Comparison of ENCODE assay signal across 15 cellular contexts in the genomic region with DNA sequence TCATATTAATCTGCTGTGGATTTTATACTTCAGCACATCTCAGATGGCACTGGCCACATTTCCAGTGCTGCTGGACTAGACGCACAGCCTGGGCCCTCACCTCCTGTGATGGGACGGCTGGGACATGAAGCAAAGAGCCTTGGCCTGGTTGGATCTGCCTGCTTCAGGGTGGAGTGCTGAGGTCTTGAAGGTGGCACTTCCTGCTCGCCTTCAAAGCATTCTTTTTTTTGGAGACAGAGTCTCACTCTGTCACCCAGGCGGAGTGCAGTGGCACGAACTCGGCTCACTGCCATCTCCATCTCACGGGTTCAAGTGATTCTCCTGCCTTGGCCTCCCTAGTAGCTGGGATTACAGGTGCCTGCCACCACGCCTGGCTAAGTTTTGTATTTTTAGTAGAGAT.
A peak's percentile ranks its signal among the peaks of the same experiment; 100 is the strongest.
DNase-seq lines count a peak whose midpoint lies in the region; ATAC-seq, FAIRE-seq and TF ChIP-seq lines count a peak whose summit lies in the region.
"Had no signal": no experiment of that assay in that cellular context is flagged by ENCODE, and none has a peak within 500 bp of the region (broad histone marks: within the 10 kb centered on the region; RNA-seq: fewer than 3 reads in every experiment).

No MANE protein-coding gene starts in this region.

- no peaks in the 10 kb centered on the region for H3K36me3 ChIP-seq in CD4-positive, alpha-beta memory T cell (ENCODE audit: insufficient read depth, low read length)
- H3K36me3 ChIP-seq in KOPT-K1 (ENCODE audit: insufficient read depth, low read length) (no peaks in the 10 kb centered on the region; the same call in 1 of the 2 replicates), vagina (no peaks in the 10 kb centered on the region)
- no peaks in the 10 kb centered on the region for H3K36me3 ChIP-seq in naive thymus-derived CD4-positive, alpha-beta T cell (ENCODE audit: control insufficient read depth in 2 of 3, insufficient read depth in 3 of 3, low read length in 3 of 3)
- H3K36me3 ChIP-seq: HAP-1, right atrium auricular region had no signal

- peaks cover 70 to 100% (median 90%) of the 10 kb centered on the region in 4 donors for H3K4me1 Mint-ChIP-seq in CD4-positive, alpha-beta memory T cell
- H3K4me1 Mint-ChIP-seq in activated naive CD4-positive, alpha-beta T cell treated with anti-CD3 and anti-CD28 coated beads, Interleukin-2, amount 10 ng/mL, durations not matched to agents 7 days and 5 days = peaks cover 82% of the 10 kb centered on the region
- H3K4me1 Mint-ChIP-seq in naive thymus-derived CD4-positive, alpha-beta T cell = peaks cover 52 to 97% (median 84%) of the 10 kb centered on the region in 7 donors
- H3K4me1 Mint-ChIP-seq in progenitor cell of endocrine pancreas (ENCODE audit: low read depth) = peaks cover 16% of the 10 kb centered on the region

- peak overlapping the region in 1 of 2 donors; percentile 26 for H3K4me3 ChIP-seq in CD4-positive, alpha-beta memory T cell (ENCODE audit: low read length in 2 of 2)
- H3K4me3 ChIP-seq in naive thymus-derived CD4-positive, alpha-beta T cell (ENCODE audit: low read length) = peak overlapping the region; percentile 40
- H3K4me3 ChIP-seq in vagina = no peak overlapping the region
- H3K4me3 ChIP-seq: HAP-1, right atrium auricular region had no signal

- no peak for ATAC-seq in naive thymus-derived CD4-positive, alpha-beta T cell
- ATAC-seq in GM21381 (IDR thresholded peaks at IDR 0.05; ENCODE audit: unreplicated experiment) = no peak
- ATAC-seq: left lobe of liver had no signal

- CTCF ChIA-PET in CD4-positive, alpha-beta memory T cell (lab: Charles Lee; ENCODE audit: partially characterized antibody) = interaction anchor here (1.6 to 7.6 kb wide), 3 partner anchors 12 to 77 kb away, joined by 8 to 75 read pairs (median 8); no protein-coding TSS in a partner anchor
- CTCF ChIA-PET in activated naive CD4-positive, alpha-beta T cell treated with anti-CD3 and anti-CD28 coated beads, Interleukin-2, amount 10 ng/mL, durations not matched to agents 7 days and 5 days (lab: Charles Lee) = interaction anchor here (1.0 to 2.7 kb wide), 5 partner anchors 11 to 73 kb away, joined by 3 to 13 read pairs (median 4); a partner anchor contains a TSS
- CTCF ChIA-PET in naive thymus-derived CD4-positive, alpha-beta T cell (lab: Charles Lee) = interaction anchor here (0.9 to 2.0 kb wide), 4 partner anchors 10 to 76 kb away, joined by 3 to 4 read pairs (median 3); no protein-coding TSS in a partner anchor

- H3K9me3 Mint-ChIP-seq in CD4-positive, alpha-beta memory T cell = no peaks in the 10 kb centered on the region
- H3K9me3 Mint-ChIP-seq in activated naive CD4-positive, alpha-beta T cell treated with anti-CD3 and anti-CD28 coated beads, Interleukin-2, amount 10 ng/mL, durations not matched to agents 7 days and 5 days = no peaks in the 10 kb centered on the region
- no peaks in the 10 kb centered on the region for H3K9me3 Mint-ChIP-seq in naive thymus-derived CD4-positive, alpha-beta T cell
- peaks cover 14% of the 10 kb centered on the region for H3K9me3 Mint-ChIP-seq in progenitor cell of endocrine pancreas (ENCODE audit: low read depth)

- peak; percentile 64 to 74 (median 67) for DNase-seq in CD4-positive, alpha-beta memory T cell
- peak; percentile 56 for DNase-seq in activated naive CD4-positive, alpha-beta T cell treated with anti-CD3 and anti-CD28 coated beads, Interleukin-2, amount 10 ng/mL, durations not matched to agents 7 days and 5 days
- DNase-seq in naive thymus-derived CD4-positive, alpha-beta T cell = peak in 6 of 9 donors; percentile 29 to 48 (median 36)
- DNase-seq in progenitor cell of endocrine pancreas (ENCODE audit: low spot score, unreplicated experiment) = no peak
- no peak for DNase-seq in vagina (ENCODE audit: extremely low spot score in 2 of 2)
- no peak for DNase-seq in RCC 7860 (ENCODE audit: low spot score)
- DNase-seq: erythroblast; GDM1; SK-N-SH; stimulated activated CD4-positive, alpha-beta T cell treated with anti-CD3 and anti-CD28 coated beads, Interleukin-4, amount 100 ng/mL, for 4 hours had no signal

- TF ChIP-seq CTCF in progenitor cell of endocrine pancreas (IDR thresholded peaks at IDR 0.05; ENCODE audit: unreplicated experiment) (no peak), vagina (IDR thresholded peaks at IDR 0.05) (no peak)

- peaks cover 96% of the 10 kb centered on the region for H3K4me1 ChIP-seq in CD4-positive, alpha-beta memory T cell (ENCODE audit: insufficient read depth, low read length)
- peaks cover 60 to 75% of the 10 kb centered on the region in 2 donors for H3K4me1 ChIP-seq in naive thymus-derived CD4-positive, alpha-beta T cell (ENCODE audit: control insufficient read depth in 2 of 2, insufficient read depth in 2 of 2, low read length in 2 of 2)
- peaks cover 52% of the 10 kb centered on the region for H3K4me1 ChIP-seq in vagina

- H3K27me3 ChIP-seq in CD4-positive, alpha-beta memory T cell (ENCODE audit: insufficient read depth, low read length) = no peaks in the 10 kb centered on the region
- H3K27me3 ChIP-seq in naive thymus-derived CD4-positive, alpha-beta T cell (ENCODE audit: control insufficient read depth in 2 of 2, insufficient read depth in 2 of 2, low read length in 2 of 2) = no peaks in the 10 kb centered on the region
- no peaks in the 10 kb centered on the region for H3K27me3 ChIP-seq in vagina
- H3K27me3 ChIP-seq: right atrium auricular region had no signal

- peak overlapping the region; percentile 89 for H3K27ac ChIP-seq in CD4-positive, alpha-beta memory T cell (ENCODE audit: low read depth, low read length)
- H3K27ac ChIP-seq in KOPT-K1 (ENCODE audit: low read depth, low read length, poor library complexity, severe bottlenecking) (peak overlapping the region; percentile 97), vagina (no peak overlapping the region)
- no peak overlapping the region for H3K27ac ChIP-seq in naive thymus-derived CD4-positive, alpha-beta T cell (ENCODE audit: low read depth, low read length)

- H3K4me3 Mint-ChIP-seq in CD4-positive, alpha-beta memory T cell = peak overlapping the region; percentile 72 to 91 (median 86)
- no peak overlapping the region for H3K4me3 Mint-ChIP-seq in activated naive CD4-positive, alpha-beta T cell treated with anti-CD3 and anti-CD28 coated beads, Interleukin-2, amount 10 ng/mL, durations not matched to agents 7 days and 5 days
- peak overlapping the region; percentile 10 to 78 (median 70) for H3K4me3 Mint-ChIP-seq in naive thymus-derived CD4-positive, alpha-beta T cell
- H3K4me3 Mint-ChIP-seq in progenitor cell of endocrine pancreas (ENCODE audit: low read depth) = no peak overlapping the region

- intact Hi-C loops in CD4-positive, alpha-beta memory T cell (cut with micrococcal nuclease) = loop anchor here (5.0 kb wide), 1 partner anchor 74 kb away; no protein-coding TSS in a partner anchor
- intact Hi-C loops in naive thymus-derived CD4-positive, alpha-beta T cell (cut with micrococcal nuclease) = loop anchor here (5.0 to 10.0 kb wide), 3 partner anchors 36 to 272 kb away; a partner anchor contains a TSS
- intact Hi-C loops in vagina (cut with DNase I) = no loop called here

- H3K36me3 Mint-ChIP-seq in CD4-positive, alpha-beta memory T cell = peaks cover 5 to 14% of the 10 kb centered on the region in 2 donors
- peaks cover 21% of the 10 kb centered on the region for H3K36me3 Mint-ChIP-seq in activated naive CD4-positive, alpha-beta T cell treated with anti-CD3 and anti-CD28 coated beads, Interleukin-2, amount 10 ng/mL, durations not matched to agents 7 days and 5 days
- H3K36me3 Mint-ChIP-seq in naive thymus-derived CD4-positive, alpha-beta T cell = peaks cover 0 to 28% (median 0%) of the 10 kb centered on the region in 5 donors
- peaks cover 11% of the 10 kb centered on the region for H3K36me3 Mint-ChIP-seq in progenitor cell of endocrine pancreas (ENCODE audit: insufficient read depth)

- H3K27ac Mint-ChIP-seq in CD4-positive, alpha-beta memory T cell = peak overlapping the region; percentile 94 to 100 (median 99)
- peak overlapping the region; percentile 100 for H3K27ac Mint-ChIP-seq in activated naive CD4-positive, alpha-beta T cell treated with anti-CD3 and anti-CD28 coated beads, Interleukin-2, amount 10 ng/mL, durations not matched to agents 7 days and 5 days
- peak overlapping the region; percentile 38 to 98 (median 85) for H3K27ac Mint-ChIP-seq in naive thymus-derived CD4-positive, alpha-beta T cell
- H3K27ac Mint-ChIP-seq in progenitor cell of endocrine pancreas = no peak overlapping the region

- no peaks in the 10 kb centered on the region for H3K9me3 ChIP-seq in CD4-positive, alpha-beta memory T cell (ENCODE audit: control insufficient read depth in 1 of 2, low read length in 2 of 2)
- peaks cover 3% of the 10 kb centered on the region for H3K9me3 ChIP-seq in KOPT-K1 (ENCODE audit: insufficient read depth, low read length, poor library complexity, severe bottlenecking)
- no peaks in the 10 kb centered on the region for H3K9me3 ChIP-seq in naive thymus-derived CD4-positive, alpha-beta T cell (ENCODE audit: control insufficient read depth in 2 of 3, low read length in 3 of 3)
- no peaks in the 10 kb centered on the region for H3K9me3 ChIP-seq in vagina
- H3K9me3 ChIP-seq: HAP-1, right atrium auricular region, SK-N-SH had no signal

- FAIRE-seq in RCC 7860 (lab: Jason Lieb, UNC) = no peak

- TF ChIP-seq POLR2A in vagina (IDR thresholded peaks at IDR 0.05) = no peak

- POLR2A ChIA-PET in CD4-positive, alpha-beta memory T cell (lab: Charles Lee; ENCODE audit: partially characterized antibody) = interaction anchor here (1.0 to 21.5 kb wide), 10 partner anchors 10 to 128 kb away, joined by 3 to 692 read pairs (median 16); a partner anchor contains a TSS
- POLR2A ChIA-PET in naive thymus-derived CD4-positive, alpha-beta T cell (lab: Charles Lee) = interaction anchor here (0.9 to 1.6 kb wide), 4 partner anchors 11 to 76 kb away, joined by 3 to 6 read pairs (median 4); no protein-coding TSS in a partner anchor

- H3K27me3 Mint-ChIP-seq in CD4-positive, alpha-beta memory T cell = no peaks in the 10 kb centered on the region
- H3K27me3 Mint-ChIP-seq in activated naive CD4-positive, alpha-beta T cell treated with anti-CD3 and anti-CD28 coated beads, Interleukin-2, amount 10 ng/mL, durations not matched to agents 7 days and 5 days = no peaks in the 10 kb centered on the region
- no peaks in the 10 kb centered on the region for H3K27me3 Mint-ChIP-seq in naive thymus-derived CD4-positive, alpha-beta T cell
- no peaks in the 10 kb centered on the region for H3K27me3 Mint-ChIP-seq in progenitor cell of endocrine pancreas

Comparison
In these comparisons a context has a peak if more than half of its experiments do, and no peak if none do; other contexts are left out.
1. DNase-seq: peak in CD4-positive, alpha-beta memory T cell (5 of 5), activated naive CD4-positive, alpha-beta T cell treated with anti-CD3 and anti-CD28 coated beads, Interleukin-2, amount 10 ng/mL, durations not matched to agents 7 days and 5 days (single experiment) and naive thymus-derived CD4-positive, alpha-beta T cell (6 of 9); none in progenitor cell of endocrine pancreas (single experiment), vagina (0 of 2) and RCC 7860 (single experiment).
2. H3K27ac ChIP-seq: peak in CD4-positive, alpha-beta memory T cell (single experiment) and KOPT-K1 (single experiment); none in naive thymus-derived CD4-positive, alpha-beta T cell (single experiment) and vagina (single experiment).
3. H3K4me3 Mint-ChIP-seq: peak in CD4-positive, alpha-beta memory T cell (8 of 8) and naive thymus-derived CD4-positive, alpha-beta T cell (10 of 10); none in activated naive CD4-positive, alpha-beta T cell treated with anti-CD3 and anti-CD28 coated beads, Interleukin-2, amount 10 ng/mL, durations not matched to agents 7 days and 5 days (single experiment) and progenitor cell of endocrine pancreas (single experiment).